In genomic region chr20:10316582-10316981, GRCh38 we compare ENCODE assay signal across 10 cellular contexts.
DNase-seq lines count a peak whose midpoint lies in the region; ATAC-seq, FAIRE-seq and TF ChIP-seq lines count a peak whose summit lies in the region.
"Had no signal": no experiment of that assay in that cellular context is flagged by ENCODE, and none has a peak within 500 bp of the region (broad histone marks: within the 10 kb centered on the region; RNA-seq: fewer than 3 reads in every experiment).

No MANE protein-coding gene starts in this region.

- WGBS in suprapubic skin = 88% methylated on average over 2 of the region's 2 CpGs
- 82% methylated on average over 2 of the region's 2 CpGs for WGBS in esophagus muscularis mucosa

- TF ChIP-seq EP300 in suprapubic skin (IDR thresholded peaks at IDR 0.05) = no peak
- no peak for TF ChIP-seq EP300 in esophagus muscularis mucosa (IDR thresholded peaks at IDR 0.05)

- H3K27me3 ChIP-seq in suprapubic skin (no peaks in the 10 kb centered on the region), esophagus muscularis mucosa (peaks cover 0 to 8% (median 0%) of the 10 kb centered on the region in 4 donors)

- H3K4me3 Mint-ChIP-seq in effector memory CD8-positive, alpha-beta T cell = no peak overlapping the region

- H3K36me3 ChIP-seq in kidney (ENCODE audit: control insufficient read depth in 1 of 2, insufficient read depth in 2 of 2, low read length in 2 of 2) (no peaks in the 10 kb centered on the region), suprapubic skin (no peaks in the 10 kb centered on the region), esophagus muscularis mucosa (no peaks in the 10 kb centered on the region)

- H3K9me3 ChIP-seq in kidney (ENCODE audit: control insufficient read depth in 1 of 2, low read length in 2 of 2) (peaks cover 0 to 8% of the 10 kb centered on the region in 2 donors), suprapubic skin (no peaks in the 10 kb centered on the region), esophagus muscularis mucosa (peaks cover 0 to 7% (median 0%) of the 10 kb centered on the region in 4 donors)

- H3K4me3 ChIP-seq in HFF-Myc (replicated peaks; ENCODE audit: low read depth, low read length) (no peak overlapping the region), kidney (ENCODE audit: low read length in 2 of 2) (no peak overlapping the region), suprapubic skin (no peak overlapping the region), esophagus muscularis mucosa (no peak overlapping the region)

- no peak for FAIRE-seq in kidney (lab: Jason Lieb, UNC)
- FAIRE-seq: islet of Langerhans had no signal

- H3K27ac ChIP-seq in kidney (ENCODE audit: low read depth in 2 of 2, low read length in 2 of 2) (no peak overlapping the region), suprapubic skin (no peak overlapping the region), esophagus muscularis mucosa (replicated peaks in 1 of 4) (no peak overlapping the region)

- no peak for ATAC-seq in GM21825 (IDR thresholded peaks at IDR 0.05; ENCODE audit: unreplicated experiment)
- no peak for ATAC-seq in effector memory CD8-positive, alpha-beta T cell (replicated peaks)

- DNase-seq in COLO668 (lab: John Stamatoyannopoulos, UW; ENCODE audit: unreplicated experiment) (peak; percentile 44), HFF-Myc (ENCODE audit: extremely low read depth, low read depth) (no peak), RPMI7951 (ENCODE audit: low read depth) (peak; percentile 64), kidney (no peak), suprapubic skin (ENCODE audit: low spot score in 2 of 2) (no peak), esophagus muscularis mucosa (ENCODE audit: extremely low spot score) (no peak)
- DNase-seq in effector memory CD8-positive, alpha-beta T cell = no peak
- DNase-seq: NK-92 treated with Interleukin-12 subunit alpha and Interleukin-12 subunit beta, amount 100 ng/mL, for 24 hours had no signal

- peaks cover 0 to 4% of the 10 kb centered on the region in 2 donors for H3K9me3 Mint-ChIP-seq in effector memory CD8-positive, alpha-beta T cell

- peak; percentile 35 for TF ChIP-seq CTCF in HFF-Myc (IDR thresholded peaks at IDR 0.05; ENCODE audit: low read depth, low read length, missing control alignments)
- TF ChIP-seq CTCF in kidney (IDR thresholded peaks at IDR 0.05; ENCODE audit: borderline replicate concordance, extremely low read depth, insufficient read depth) = peak; percentile 6
- TF ChIP-seq CTCF in suprapubic skin (IDR thresholded peaks at IDR 0.05) = no peak
- TF ChIP-seq CTCF in esophagus muscularis mucosa (IDR thresholded peaks at IDR 0.05) = peak in 1 of 3 experiments; percentile 5

- TF ChIP-seq POLR2A in suprapubic skin (IDR thresholded peaks at IDR 0.05) (no peak), esophagus muscularis mucosa (IDR thresholded peaks at IDR 0.05; ENCODE audit: low read depth) (no peak)

- no peaks in the 10 kb centered on the region for H3K36me3 Mint-ChIP-seq in effector memory CD8-positive, alpha-beta T cell (ENCODE audit: insufficient read depth)

- intact Hi-C loops in kidney (cut with DNase I) = no loop called here
- intact Hi-C loops in esophagus muscularis mucosa (cut with DNase I) = no loop called here

- peaks cover 0 to 4% of the 10 kb centered on the region in 2 donors for H3K4me1 Mint-ChIP-seq in effector memory CD8-positive, alpha-beta T cell (ENCODE audit: low read depth in 2 of 2)

- H3K9ac ChIP-seq in kidney (ENCODE audit: low read length in 2 of 2) = no peak overlapping the region

- H3K27me3 Mint-ChIP-seq in effector memory CD8-positive, alpha-beta T cell = peaks cover 31 to 57% of the 10 kb centered on the region in 2 donors

- H3K4me1 ChIP-seq in kidney (ENCODE audit: control insufficient read depth in 1 of 2, insufficient read depth in 1 of 2, low read depth in 1 of 2, low read length in 2 of 2) (no peaks in the 10 kb centered on the region), suprapubic skin (no peaks in the 10 kb centered on the region), esophagus muscularis mucosa (no peaks in the 10 kb centered on the region)

- H3K27ac Mint-ChIP-seq in effector memory CD8-positive, alpha-beta T cell = no peak overlapping the region

Comparison
In these comparisons a context has a peak if more than half of its experiments do, and no peak if none do; other contexts are left out.
1. DNase-seq: peak in COLO668 (single experiment) and RPMI7951 (single experiment); none in HFF-Myc (single experiment), kidney (single experiment), suprapubic skin (0 of 2), esophagus muscularis mucosa (single experiment) and effector memory CD8-positive, alpha-beta T cell (0 of 3).
2. CTCF ChIP-seq: peak in HFF-Myc (single experiment) and kidney (single experiment); none in suprapubic skin (0 of 2).